Comparison of ENCODE assay signal across 27 cellular contexts in the genomic region with DNA sequence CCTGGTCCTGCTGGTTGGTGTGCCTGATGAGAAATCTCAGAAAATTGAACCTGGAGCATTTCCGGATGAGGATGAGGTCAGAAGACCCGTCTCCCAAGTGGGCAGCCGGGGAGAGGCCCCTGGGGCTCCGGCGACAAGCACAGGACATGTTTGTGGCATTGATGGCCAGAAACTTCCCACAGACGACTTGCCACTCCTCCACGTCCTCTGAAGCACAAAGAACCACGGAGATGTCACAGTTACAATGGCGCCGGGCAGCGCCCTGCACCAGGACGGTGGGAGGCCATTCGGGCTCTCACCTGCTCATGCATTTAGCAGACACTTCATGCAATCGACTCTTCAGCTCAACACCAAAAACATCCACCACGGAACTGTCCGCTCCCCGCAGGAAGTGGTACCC.
"Had no signal": no experiment of that assay in that cellular context is flagged by ENCODE, and none has a peak within 500 bp of the region (broad histone marks: within the 10 kb centered on the region; RNA-seq: fewer than 3 reads in every experiment).

No MANE protein-coding gene starts in this region.

- H3K4me3 ChIP-seq: colonic mucosa, gastroesophageal sphincter, heart left ventricle, hepatocyte, prostate gland, right atrium auricular region, smooth muscle cell, thoracic aorta, tibial nerve, upper lobe of left lung, uterus had no signal

- H3K27ac ChIP-seq: colonic mucosa, epithelial cell of prostate, gastroesophageal sphincter, heart left ventricle, hepatocyte, prostate gland, right atrium auricular region, thoracic aorta, tibial nerve, upper lobe of left lung, uterus had no signal

- H3K27me3 Mint-ChIP-seq: dendritic cell treated with granulocyte-macrophage colony-stimulating factor and Interleukin-4, amounts not matched to agents 40 ng/mL and 50 ng/mL, for 4 days; natural killer cell treated with Interleukin-12 subunit alpha and Interleukin-12 subunit beta and Interleukin-15 and Interleukin-18, amount 100 ng/mL, for 72 hours had no signal

- H3K4me1 Mint-ChIP-seq: endodermal cell; stimulated activated effector memory CD8-positive, alpha-beta T cell treated with anti-CD3 and anti-CD28 coated beads, Interleukin-12 subunit alpha, Interleukin-12 subunit beta, amount 100 ng/mL, for 72 hours had no signal

- H3K9me3 ChIP-seq: colonic mucosa, gastroesophageal sphincter, heart left ventricle, prostate gland, right atrium auricular region, thoracic aorta, tibial nerve, upper lobe of left lung, uterus had no signal

- H3K27ac Mint-ChIP-seq: dendritic cell treated with granulocyte-macrophage colony-stimulating factor and Interleukin-4, amounts not matched to agents 40 ng/mL and 50 ng/mL, for 4 days; endodermal cell; natural killer cell treated with Interleukin-12 subunit alpha and Interleukin-12 subunit beta and Interleukin-15 and Interleukin-18, amount 100 ng/mL, for 72 hours had no signal

- H3K9me3 Mint-ChIP-seq: dendritic cell treated with granulocyte-macrophage colony-stimulating factor and Interleukin-4, amounts not matched to agents 40 ng/mL and 50 ng/mL, for 4 days; endodermal cell; natural killer cell treated with Interleukin-12 subunit alpha and Interleukin-12 subunit beta and Interleukin-15 and Interleukin-18, amount 100 ng/mL, for 72 hours; neural crest cell; stimulated activated effector memory CD8-positive, alpha-beta T cell treated with anti-CD3 and anti-CD28 coated beads, Interleukin-12 subunit alpha, Interleukin-12 subunit beta, amount 100 ng/mL, for 72 hours had no signal

- FAIRE-seq: kidney had no signal

- H3K4me1 ChIP-seq: prostate gland, tibial nerve, uterus had no signal

- ATAC-seq: esophagus mucosa; gastroesophageal sphincter; heart left ventricle; left lobe of liver; natural killer cell treated with Interleukin-12 subunit alpha and Interleukin-12 subunit beta and Interleukin-15 and Interleukin-18, amount 100 ng/mL, for 72 hours; sciatic nerve; stimulated activated effector memory CD8-positive, alpha-beta T cell treated with anti-CD3 and anti-CD28 coated beads, Interleukin-12 subunit alpha, Interleukin-12 subunit beta, amount 100 ng/mL, for 72 hours had no signal

- H3K27me3 ChIP-seq: colonic mucosa, gastroesophageal sphincter, heart left ventricle, hepatocyte, right atrium auricular region, tibial nerve, upper lobe of left lung, uterus had no signal

- H3K36me3 ChIP-seq: uterus had no signal

- H3K4me3 Mint-ChIP-seq: dendritic cell treated with granulocyte-macrophage colony-stimulating factor and Interleukin-4, amounts not matched to agents 40 ng/mL and 50 ng/mL, for 4 days; endodermal cell; natural killer cell treated with Interleukin-12 subunit alpha and Interleukin-12 subunit beta and Interleukin-15 and Interleukin-18, amount 100 ng/mL, for 72 hours; neural crest cell; stimulated activated effector memory CD8-positive, alpha-beta T cell treated with anti-CD3 and anti-CD28 coated beads, Interleukin-12 subunit alpha, Interleukin-12 subunit beta, amount 100 ng/mL, for 72 hours had no signal

- H3K4me2 ChIP-seq: hepatocyte, smooth muscle cell had no signal

- DNase-seq: colonic mucosa; effector CD8-positive, alpha-beta T cell; endodermal cell; foreskin fibroblast; kidney; stimulated activated CD4-positive, alpha-beta T cell treated with anti-CD3 and anti-CD28 coated beads, Interleukin-12 subunit alpha, Interleukin-12 subunit beta, amount 100 ng/mL, for 4 hours; stimulated activated CD4-positive, alpha-beta T cell treated with anti-CD3 and anti-CD28 coated beads, Interleukin-2, amount 100 ng/mL, for 24 hours; stimulated activated CD4-positive, alpha-beta T cell treated with anti-CD3 and anti-CD28 coated beads, Interleukin-4, amount 100 ng/mL, for 24 hours; stimulated activated naive CD4-positive, alpha-beta T cell treated with Interleukin-2 at 50 U/mL for 16 hours; uterus had no signal

- H3K36me3 Mint-ChIP-seq: natural killer cell treated with Interleukin-12 subunit alpha and Interleukin-12 subunit beta and Interleukin-15 and Interleukin-18, amount 100 ng/mL, for 72 hours had no signal
